24 cellular contexts compared by ENCODE assay signal in genomic region chr7:96144260-96144526, GRCh38.
DNase-seq lines count a peak whose midpoint lies in the region; ATAC-seq, FAIRE-seq and TF ChIP-seq lines count a peak whose summit lies in the region.
"Had no signal": no experiment of that assay in that cellular context is flagged by ENCODE, and none has a peak within 500 bp of the region (broad histone marks: within the 10 kb centered on the region; RNA-seq: fewer than 3 reads in every experiment).

No MANE protein-coding gene starts in this region.

- H3K4me3 ChIP-seq in GM12865 (ENCODE audit: low read depth, low read length), result no peak overlapping the region
- H3K4me3 ChIP-seq in HUES6 (ENCODE audit: low read depth, low read length), result 0 out of 2 replicates have a peak overlapping the region, but pooled peaks have one; percentile 10
- H3K4me3 ChIP-seq in K562, result no peak overlapping the region
- peak overlapping the region; percentile 20 for H3K4me3 ChIP-seq in iPS-20b (ENCODE audit: low read length)
- H3K4me3 ChIP-seq: GM23248, SJCRH30 had no signal

- CTCF ChIA-PET in K562 (lab: Yijun Ruan, JAX; ENCODE audit: low intra/inter-chr PET ratio), result no interaction called here

- in situ Hi-C loops in K562 (cut with MboI), result no loop called here

- H3K4me1 ChIP-seq in HUES6 (ENCODE audit: control insufficient read depth, insufficient read depth, low read length), result peaks cover 33% of the 10 kb centered on the region
- no peaks in the 10 kb centered on the region for H3K4me1 ChIP-seq in K562 (replicated peaks in 1 of 2; ENCODE audit: control insufficient read depth in 2 of 2, insufficient read depth in 2 of 2, low read length in 2 of 2)
- peaks cover 18% of the 10 kb centered on the region for H3K4me1 ChIP-seq in iPS-20b (ENCODE audit: insufficient read depth, low read length)
- H3K4me1 ChIP-seq: SJCRH30 had no signal

- POLR2A ChIA-PET in K562 (lab: Yijun Ruan, JAX), result no interaction called here

- FAIRE-seq in K562 (lab: Jason Lieb, UNC), result no peak
- FAIRE-seq: G401.6, RCC 7860 had no signal

- no peak for TF ChIP-seq RAD21 in K562 (CRISPR knock-in tag; conservative IDR thresholded peaks at IDR 0.05 in 1 of 2, IDR thresholded peaks at IDR 0.05 in 1 of 2)

- H2AFZ ChIP-seq in K562 (ENCODE audit: low read depth, low read length), result no peak overlapping the region
- H2AFZ ChIP-seq: GM23248 had no signal

- ATAC-seq in K562 (no peak), GM19397 (IDR thresholded peaks at IDR 0.05; ENCODE audit: unreplicated experiment) (no peak), GM21515 (IDR thresholded peaks at IDR 0.05; ENCODE audit: unreplicated experiment) (no peak)
- ATAC-seq: HCT116 had no signal

- no TSS peak for BruUV-seq in K562 (replicated peaks; lab: Mats Ljungman, UMichigan)

- no peaks in the 10 kb centered on the region for H3K9me1 ChIP-seq in K562 (ENCODE audit: control insufficient read depth, insufficient read depth, low read length)

- H3K4me2 ChIP-seq in K562 (ENCODE audit: insufficient read depth, low read length), result no peak overlapping the region

- H3K27me3 ChIP-seq in HUES6 (ENCODE audit: control insufficient read depth, insufficient read depth, low read length) (peaks cover 62% of the 10 kb centered on the region), K562 (ENCODE audit: control insufficient read depth in 2 of 2, insufficient read depth in 2 of 2, low read length in 2 of 2) (no peaks in the 10 kb centered on the region), iPS-20b (ENCODE audit: insufficient read depth, low read length) (peaks cover 76% of the 10 kb centered on the region)
- H3K27me3 ChIP-seq: SJCRH30 had no signal

- no peak for TF ChIP-seq EP300 in K562 (IDR thresholded peaks at IDR 0.05; ENCODE audit: low read length)

- 39% methylated on average over 1 of the region's 1 CpG for WGBS in K562 (ENCODE audit: insufficient coverage, low coverage, missing lambda C conversion rate)

- H3K36me3 ChIP-seq in HUES6 (ENCODE audit: control insufficient read depth, insufficient read depth, low read length) (peaks cover 2% of the 10 kb centered on the region; the same call in 1 of the 2 replicates), K562 (ENCODE audit: control insufficient read depth, insufficient read depth, low read length) (peaks cover 52% of the 10 kb centered on the region; the same call in 2 of the 3 replicates), iPS-20b (ENCODE audit: insufficient read depth, low read depth, low read length) (0 out of 2 replicates have a peak, but pooled peaks cover 10% of the 10 kb centered on the region)

- DNase-seq in GM12865 (ENCODE audit: low read depth) (peak; percentile 1), K562 (ENCODE audit: extremely low read depth in 1 of 4, low spot score in 3 of 4) (no peak), NOMO-1 treated with dmso at 0.1 percent for 144 hours (lab: John Stamatoyannopoulos, UW; ENCODE audit: unreplicated experiment) (no peak)
- DNase-seq in activated CD4-positive, alpha-beta T cell treated with anti-CD3 and anti-CD28 coated beads for 48 hours, result no peak
- DNase-seq: 8988T; C1 segment of cervical spinal cord; Calu3; CD8-positive, alpha-beta memory T cell; DMS153; GM23248; Karpas-422; NCI-H1694; NCI-H2171; NCI-H524 treated with DMSO at 0.1 percent for 48 hours; NCI-H82; OCI-M1; SJCRH30 had no signal

- no peak overlapping the region; the same call in 1 of the 2 replicates for H3K27ac ChIP-seq in HUES6 (ENCODE audit: low read depth, low read length)
- no peak overlapping the region for H3K27ac ChIP-seq in K562 (ENCODE audit: extremely low read depth, low read depth, low read length)
- H3K27ac ChIP-seq in iPS-20b (ENCODE audit: low read length), result no peak overlapping the region
- H3K27ac ChIP-seq: GM23248, SJCRH30 had no signal

- no peak for TF ChIP-seq POLR2A in K562 (conservative IDR thresholded peaks at IDR 0.05)

- H3K79me2 ChIP-seq in K562 (ENCODE audit: control insufficient read depth, insufficient read depth, low read length), result no peaks in the 10 kb centered on the region

- H3K9me3 ChIP-seq in HUES6 (ENCODE audit: control insufficient read depth, insufficient read depth, low read depth, low read length) (no peaks in the 10 kb centered on the region), K562 (replicated peaks; ENCODE audit: control insufficient read depth, insufficient read depth, low read depth, low read length) (no peaks in the 10 kb centered on the region), iPS-20b (ENCODE audit: insufficient read depth, low read depth, low read length) (no peaks in the 10 kb centered on the region)
- H3K9me3 ChIP-seq: SJCRH30 had no signal

- intact Hi-C loops in K562 (cut with micrococcal nuclease), result no loop called here

- no peaks in the 10 kb centered on the region for H4K20me1 ChIP-seq in K562 (replicated peaks; ENCODE audit: control insufficient read depth, insufficient read depth, low read length)

- no peak for TF ChIP-seq CTCF in GM12865 (IDR thresholded peaks at IDR 0.05; ENCODE audit: insufficient read depth, low read depth, low read length, missing control alignments)
- no peak for TF ChIP-seq CTCF in K562 (IDR thresholded peaks at IDR 0.05 in 2 of 3, conservative IDR thresholded peaks at IDR 0.05 in 1 of 3; ENCODE audit: insufficient read depth in 2 of 3, low read depth in 1 of 3, low read length in 3 of 3)

- H3K9ac ChIP-seq in HUES6 (ENCODE audit: low read length), result peak overlapping the region; percentile 47
- H3K9ac ChIP-seq in K562 (ENCODE audit: insufficient read depth in 1 of 2, low read depth in 2 of 2, low read length in 2 of 2), result no peak overlapping the region
- H3K9ac ChIP-seq in iPS-20b (ENCODE audit: low read depth, low read length), result no peak overlapping the region
- H3K9ac ChIP-seq: GM23248 had no signal

TF ChIP-seq in K562, 482 proteins besides CTCF, POLR2A, EP300 and RAD21:
- peak in 1 of 2 experiments; percentile 48; a peak in 1 of 4 replicates for TF ChIP-seq KDM1A (IDR thresholded peaks at IDR 0.05)
- TF ChIP-seq, protein P1, sequence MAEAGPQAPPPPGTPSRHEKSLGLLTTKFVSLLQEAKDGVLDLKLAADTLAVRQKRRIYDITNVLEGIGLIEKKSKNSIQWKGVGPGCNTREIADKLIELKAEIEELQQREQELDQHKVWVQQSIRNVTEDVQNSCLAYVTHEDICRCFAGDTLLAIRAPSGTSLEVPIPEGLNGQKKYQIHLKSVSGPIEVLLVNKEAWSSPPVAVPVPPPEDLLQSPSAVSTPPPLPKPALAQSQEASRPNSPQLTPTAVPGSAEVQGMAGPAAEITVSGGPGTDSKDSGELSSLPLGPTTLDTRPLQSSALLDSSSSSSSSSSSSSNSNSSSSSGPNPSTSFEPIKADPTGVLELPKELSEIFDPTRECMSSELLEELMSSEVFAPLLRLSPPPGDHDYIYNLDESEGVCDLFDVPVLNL (CRISPR knock-in tag; IDR thresholded peaks at IDR 0.05; ENCODE audit: low read depth), result no peak
- TF ChIP-seq CBFA2T3 (IDR thresholded peaks at IDR 0.05), result 0 out of 2 replicates have a peak, but pooled peaks have one; percentile 17
TF ChIP-seq in K562: peak in this region for 2.

Comparison
In these comparisons a context has a peak if more than half of its experiments do, and no peak if none do; other contexts are left out.
1. H3K4me3 ChIP-seq: peak in HUES6 (single experiment) and iPS-20b (single experiment); none in GM12865 (single experiment) and K562 (single experiment).